In genomic region chr2:221428896-221429295, GRCh38 we compare ENCODE assay signal across 27 cellular contexts.
"Had no signal": no experiment of that assay in that cellular context is flagged by ENCODE, and none has a peak within 500 bp of the region (broad histone marks: within the 10 kb centered on the region; RNA-seq: fewer than 3 reads in every experiment).

No MANE protein-coding gene starts in this region.

- DNase-seq: activated CD4-positive, alpha-beta memory T cell treated with anti-CD3 and anti-CD28 coated beads, Interleukin-2, amount 10 ng/mL, durations not matched to agents 7 days and 5 days; activated CD4-positive, alpha-beta T cell treated with anti-CD3 and anti-CD28 coated beads for 4 hours; activated CD4-positive, alpha-beta T cell treated with anti-CD3 and anti-CD28 coated beads, Interleukin-2, amount 10 ng/mL, durations not matched to agents 7 days and 5 days; activated CD4-positive, alpha-beta T cell treated with anti-CD3 and anti-CD28 coated beads, Interleukin-2, amount 50 U/mL, for 4 hours; activated CD4-positive, CD25-positive, alpha-beta regulatory T cell; activated CD4-positive, CD25-positive, alpha-beta regulatory T cell treated with anti-CD3 and anti-CD28 coated beads, Interleukin-2, amount 50 U/mL, for 72 hours; activated effector memory CD4-positive, alpha-beta T cell treated with Interleukin-2 at 50 U/mL for 16 hours; activated gamma-delta T cell treated with Interleukin-2 at 50 U/mL for 16 hours; activated naive CD4-positive, alpha-beta T cell treated with anti-CD3 and anti-CD28 coated beads, Interleukin-2, amount 50 U/mL, for 16 hours; activated naive CD4-positive, alpha-beta T cell treated with Interleukin-2 at 50 U/mL for 16 hours; activated T-cell treated with anti-CD3 and anti-CD28 coated beads, Interleukin-2, amount 50 U/mL, for 4 hours; amniotic stem cell; anterior cingulate cortex; brain microvascular endothelial cell; caudate nucleus; effector CD8-positive, alpha-beta T cell; erythroblast; foreskin melanocyte; heart right ventricle; T-helper 2 cell had no signal

- H3K9me3 ChIP-seq: esophagus muscularis mucosa, gastroesophageal sphincter, heart right ventricle had no signal

- H3K36me3 Mint-ChIP-seq: activated naive CD8-positive, alpha-beta T cell had no signal

- H3K27me3 Mint-ChIP-seq: activated CD4-positive, alpha-beta memory T cell treated with anti-CD3 and anti-CD28 coated beads, Interleukin-2, amount 10 ng/mL, durations not matched to agents 7 days and 5 days; activated CD4-positive, alpha-beta T cell treated with anti-CD3 and anti-CD28 coated beads, Interleukin-2, amount 10 ng/mL, durations not matched to agents 7 days and 5 days; activated naive CD8-positive, alpha-beta T cell; activated T-helper 17 cell treated with anti-CD3 and anti-CD28 coated beads, Interleukin-2, amount 50 U/mL, for 72 hours had no signal

- H3K4me3 ChIP-seq: esophagus muscularis mucosa, gastroesophageal sphincter, heart right ventricle had no signal

- H3K27me3 ChIP-seq: brain microvascular endothelial cell, esophagus muscularis mucosa, gastroesophageal sphincter, heart right ventricle had no signal

- H3K27ac Mint-ChIP-seq: activated CD4-positive, alpha-beta memory T cell treated with anti-CD3 and anti-CD28 coated beads, Interleukin-2, amount 10 ng/mL, durations not matched to agents 7 days and 5 days; activated CD4-positive, alpha-beta T cell treated with anti-CD3 and anti-CD28 coated beads, Interleukin-2, amount 10 ng/mL, durations not matched to agents 7 days and 5 days; activated naive CD8-positive, alpha-beta T cell; activated T-helper 17 cell treated with anti-CD3 and anti-CD28 coated beads, Interleukin-2, amount 50 U/mL, for 72 hours had no signal

- H3K4me1 Mint-ChIP-seq: activated CD4-positive, alpha-beta memory T cell treated with anti-CD3 and anti-CD28 coated beads, Interleukin-2, amount 10 ng/mL, durations not matched to agents 7 days and 5 days; activated T-helper 17 cell treated with anti-CD3 and anti-CD28 coated beads, Interleukin-2, amount 50 U/mL, for 72 hours had no signal

- H3K9me3 Mint-ChIP-seq: activated CD4-positive, alpha-beta memory T cell treated with anti-CD3 and anti-CD28 coated beads, Interleukin-2, amount 10 ng/mL, durations not matched to agents 7 days and 5 days; activated CD4-positive, alpha-beta T cell treated with anti-CD3 and anti-CD28 coated beads, Interleukin-2, amount 10 ng/mL, durations not matched to agents 7 days and 5 days; activated T-cell treated with anti-CD3 and anti-CD28 coated beads, Interleukin-2, amount 50 U/mL, for 4 hours; activated T-helper 17 cell treated with anti-CD3 and anti-CD28 coated beads, Interleukin-2, amount 50 U/mL, for 72 hours had no signal

- H3K27ac ChIP-seq: brain microvascular endothelial cell, esophagus muscularis mucosa, gastroesophageal sphincter, heart right ventricle had no signal

- H3K4me3 Mint-ChIP-seq: activated CD4-positive, alpha-beta memory T cell treated with anti-CD3 and anti-CD28 coated beads, Interleukin-2, amount 10 ng/mL, durations not matched to agents 7 days and 5 days; activated CD4-positive, alpha-beta T cell treated with anti-CD3 and anti-CD28 coated beads, Interleukin-2, amount 10 ng/mL, durations not matched to agents 7 days and 5 days; activated naive CD8-positive, alpha-beta T cell; activated T-cell treated with anti-CD3 and anti-CD28 coated beads, Interleukin-2, amount 50 U/mL, for 4 hours; activated T-helper 17 cell treated with anti-CD3 and anti-CD28 coated beads, Interleukin-2, amount 50 U/mL, for 72 hours had no signal

- ATAC-seq: activated T-cell treated with anti-CD3 and anti-CD28 coated beads, Interleukin-2, amount 50 U/mL, for 4 hours; activated T-helper 17 cell treated with anti-CD3 and anti-CD28 coated beads, Interleukin-2, amount 50 U/mL, for 72 hours; gastroesophageal sphincter; heart right ventricle had no signal

- FAIRE-seq: colon, endometrium, endothelial cell of umbilical vein had no signal

- H3K36me3 ChIP-seq: brain microvascular endothelial cell had no signal
